ENCODE assay signal across 25 cellular contexts in genomic region chr4:5823542-5824211, GRCh38.
A peak's percentile ranks its signal among the peaks of the same experiment; 100 is the strongest.
DNase-seq lines count a peak whose midpoint lies in the region; ATAC-seq, FAIRE-seq and TF ChIP-seq lines count a peak whose summit lies in the region.
"Had no signal": no experiment of that assay in that cellular context is flagged by ENCODE, and none has a peak within 500 bp of the region (broad histone marks: within the 10 kb centered on the region; RNA-seq: fewer than 3 reads in every experiment).

No MANE protein-coding gene starts in this region.

- H3K4me3 Mint-ChIP-seq in CD4-positive, CD25-positive, alpha-beta regulatory T cell, result peak overlapping the region in 2 of 4 donors; percentile 3 to 6
- H3K4me3 Mint-ChIP-seq in activated T-helper 1 cell treated with anti-CD3 and anti-CD28 coated beads, Interleukin-12 subunit alpha, Interleukin-12 subunit beta, Interleukin-2, Interleukin-4 antibody, amounts not matched to agents 30 ng/mL and 10 ng/mL and 1 ng/mL, durations not matched to agents 14 hours and 24 hours and 36 hours, result no peak overlapping the region
- no peak overlapping the region for H3K4me3 Mint-ChIP-seq in naive thymus-derived CD8-positive, alpha-beta T cell
- H3K4me3 Mint-ChIP-seq: activated naive CD8-positive, alpha-beta T cell treated with anti-CD3 and anti-CD28 coated beads, Interleukin-2, amount 10 ng/mL, durations not matched to agents 7 days and 5 days; neural progenitor cell; stimulated activated memory B cell treated with anti-CD40 and anti-IgM and Interleukin-4, amounts not matched to agents 10 μg/mL and 1 μg/mL and 100 μg/mL, for 72 hours had no signal

- TF ChIP-seq RAD21 in GM12878 (IDR thresholded peaks at IDR 0.05; ENCODE audit: insufficient read depth, low read depth, low read length), result no peak

- H3K36me3 ChIP-seq in CD4-positive, CD25-positive, alpha-beta regulatory T cell (ENCODE audit: control insufficient read depth, insufficient read depth, low read length), result no peaks in the 10 kb centered on the region
- peaks cover 0 to under 1% of the 10 kb centered on the region in 2 experiments; a peak in 1 of 4 replicates for H3K36me3 ChIP-seq in GM12878 (ENCODE audit: control insufficient read depth in 2 of 2, insufficient read depth in 2 of 2, low read length in 1 of 2)
- H3K36me3 ChIP-seq: MG63, right lobe of liver had no signal

- SMC1A ChIA-PET in GM12878 (lab: Charles Lee; ENCODE audit: uncharacterized antibody, unreplicated experiment), result no interaction called here

- H3K4me1 ChIP-seq in CD4-positive, CD25-positive, alpha-beta regulatory T cell (ENCODE audit: control insufficient read depth, insufficient read depth, low read length, poor library complexity, severe bottlenecking), result peaks cover 6% of the 10 kb centered on the region
- H3K4me1 ChIP-seq in GM12878 (ENCODE audit: control insufficient read depth, insufficient read depth, low read length), result peaks cover 16% of the 10 kb centered on the region
- H3K4me1 ChIP-seq: neural progenitor cell, right lobe of liver had no signal

- no peaks in the 10 kb centered on the region for H3K79me2 ChIP-seq in GM12878 (ENCODE audit: control insufficient read depth, insufficient read depth, low read length)
- H3K79me2 ChIP-seq: hepatocyte had no signal

- H3K9me3 Mint-ChIP-seq in CD4-positive, CD25-positive, alpha-beta regulatory T cell, result peaks cover 0 to 2% (median 0%) of the 10 kb centered on the region in 7 donors
- no peaks in the 10 kb centered on the region for H3K9me3 Mint-ChIP-seq in activated T-helper 1 cell treated with anti-CD3 and anti-CD28 coated beads, Interleukin-12 subunit alpha, Interleukin-12 subunit beta, Interleukin-2, Interleukin-4 antibody, amounts not matched to agents 30 ng/mL and 10 ng/mL and 1 ng/mL, durations not matched to agents 14 hours and 24 hours and 36 hours
- H3K9me3 Mint-ChIP-seq in naive thymus-derived CD8-positive, alpha-beta T cell, result no peaks in the 10 kb centered on the region
- H3K9me3 Mint-ChIP-seq: activated naive CD8-positive, alpha-beta T cell treated with anti-CD3 and anti-CD28 coated beads, Interleukin-2, amount 10 ng/mL, durations not matched to agents 7 days and 5 days; neural progenitor cell; stimulated activated memory B cell treated with anti-CD40 and anti-IgM and Interleukin-4, amounts not matched to agents 10 μg/mL and 1 μg/mL and 100 μg/mL, for 72 hours; T-helper 2 cell treated with Interferon-gamma antibody and Interleukin-4, amounts not matched to agents 5 μg/mL and 100 μg/mL, for 36 hours had no signal

- ATAC-seq in CD4-positive, CD25-positive, alpha-beta regulatory T cell (ENCODE audit: low read depth in 2 of 2), result peak; percentile 16 to 18
- ATAC-seq in GM18502 (IDR thresholded peaks at IDR 0.05; ENCODE audit: poor library complexity, unreplicated experiment) (peak; percentile 60), HG03565 (IDR thresholded peaks at IDR 0.05; ENCODE audit: unreplicated experiment) (peak; percentile 35), GM12878 (peak; percentile 85)
- no peak for ATAC-seq in naive thymus-derived CD8-positive, alpha-beta T cell
- ATAC-seq: K562; right lobe of liver; stimulated activated memory B cell treated with anti-CD40 and anti-IgM and Interleukin-4, amounts not matched to agents 10 μg/mL and 1 μg/mL and 100 μg/mL, for 72 hours had no signal

- no peaks in the 10 kb centered on the region for H3K27me3 ChIP-seq in CD4-positive, CD25-positive, alpha-beta regulatory T cell (ENCODE audit: control insufficient read depth, insufficient read depth, low read length)
- no peaks in the 10 kb centered on the region for H3K27me3 ChIP-seq in GM12878 (replicated peaks in 1 of 2; ENCODE audit: control insufficient read depth in 2 of 2, insufficient read depth in 2 of 2, low read length in 1 of 2)
- H3K27me3 ChIP-seq: esophagus squamous epithelium, hepatocyte, MG63, neural progenitor cell, right lobe of liver had no signal

- no peaks in the 10 kb centered on the region for H4K20me1 ChIP-seq in GM12878 (ENCODE audit: control insufficient read depth, insufficient read depth)

- intact Hi-C loops in GM12878 (cut with micrococcal nuclease; ENCODE audit: unreplicated experiment) (loop anchor here (10.0 kb wide), 1 partner anchor 151 kb away; no protein-coding TSS in a partner anchor), head of caudate nucleus (cut with DNase I) (no loop called here)
- intact Hi-C loops in activated T-helper 1 cell treated with anti-CD3 and anti-CD28 coated beads, Interleukin-12 subunit alpha, Interleukin-12 subunit beta, Interleukin-2, Interleukin-4 antibody, amounts not matched to agents 30 ng/mL and 10 ng/mL and 1 ng/mL, durations not matched to agents 14 hours and 24 hours and 36 hours (cut with micrococcal nuclease), result loop anchor here (2.0 kb wide), 1 partner anchor 39 kb away; no protein-coding TSS in a partner anchor

- POLR2A ChIA-PET in GM12878 (lab: Charles Lee), result no interaction called here
- POLR2A ChIA-PET in naive thymus-derived CD8-positive, alpha-beta T cell (lab: Charles Lee), result no interaction called here

- H2AFZ ChIP-seq in GM12878 (ENCODE audit: control insufficient read depth, low read depth, low read length), result no peak overlapping the region
- H2AFZ ChIP-seq: hepatocyte, neural progenitor cell had no signal

- TF ChIP-seq POLR2A in GM12878 (IDR thresholded peaks at IDR 0.05; ENCODE audit: low read depth, low read length), result no peak

- no peak for FAIRE-seq in GM12878 (lab: Jason Lieb, UNC)

- CTCF ChIA-PET in GM12878 (lab: Yijun Ruan, JAX), result interaction anchor here (1.5 kb wide), 1 partner anchor 783 kb away, joined by 4 read pairs; no protein-coding TSS in a partner anchor

- H3K4me2 ChIP-seq in GM12878 (ENCODE audit: control insufficient read depth, insufficient read depth), result peak overlapping the region; percentile 49
- H3K4me2 ChIP-seq: hepatocyte, neural progenitor cell had no signal

- TF ChIP-seq CTCF in GM12878 (IDR thresholded peaks at IDR 0.05 in 2 of 3, conservative IDR thresholded peaks at IDR 0.05 in 1 of 3; ENCODE audit: control insufficient read depth in 2 of 3, extremely low read depth in 1 of 3, insufficient read depth in 1 of 3, low read depth in 3 of 3, low read length in 3 of 3), result no peak

- DNase-seq in CD4-positive, CD25-positive, alpha-beta regulatory T cell, result peak in 1 of 3 donors; percentile 61
- DNase-seq in GM12878 (ENCODE audit: low read depth, low spot score) (no peak), NCI-H187 (lab: John Stamatoyannopoulos, UW) (no peak), head of caudate nucleus (no peak)
- DNase-seq in activated T-helper 1 cell treated with anti-CD3 and anti-CD28 coated beads, Interleukin-12 subunit alpha, Interleukin-12 subunit beta, Interleukin-2, Interleukin-4 antibody, amounts not matched to agents 30 ng/mL and 10 ng/mL and 1 ng/mL, durations not matched to agents 14 hours and 24 hours and 36 hours (ENCODE audit: low spot score), result no peak
- DNase-seq in naive thymus-derived CD8-positive, alpha-beta T cell, result no peak
- DNase-seq: activated CD4-positive, alpha-beta T cell treated with anti-CD3 and anti-CD28 coated beads, Interleukin-2, amount 50 U/mL, for 1 hour; activated gamma-delta T cell; activated naive CD8-positive, alpha-beta T cell treated with anti-CD3 and anti-CD28 coated beads, Interleukin-2, amount 10 ng/mL, durations not matched to agents 7 days and 5 days; caudate nucleus; esophagus squamous epithelium; foreskin melanocyte; HCEC 1CT; MG63; NCI-H446 treated with DMSO at 0.1 percent for 48 hours; right lobe of liver; stimulated activated CD4-positive, alpha-beta T cell treated with anti-CD3 and anti-CD28 coated beads, Interleukin-12 subunit alpha, Interleukin-12 subunit beta, amount 100 ng/mL, for 4 hours; stimulated activated CD4-positive, alpha-beta T cell treated with anti-CD3 and anti-CD28 coated beads, Interleukin-4, amount 100 ng/mL, for 1 hour had no signal

- no peaks in the 10 kb centered on the region for H3K9me3 ChIP-seq in CD4-positive, CD25-positive, alpha-beta regulatory T cell (ENCODE audit: control insufficient read depth in 2 of 2, low read length in 2 of 2)
- no peaks in the 10 kb centered on the region for H3K9me3 ChIP-seq in GM12878 (replicated peaks; ENCODE audit: control insufficient read depth, insufficient read depth, low read length)
- H3K9me3 ChIP-seq: esophagus squamous epithelium, MG63, right lobe of liver had no signal

- H3K4me1 Mint-ChIP-seq in CD4-positive, CD25-positive, alpha-beta regulatory T cell, result peaks cover 4 to 19% (median 9%) of the 10 kb centered on the region in 4 donors
- H3K4me1 Mint-ChIP-seq in activated T-helper 1 cell treated with anti-CD3 and anti-CD28 coated beads, Interleukin-12 subunit alpha, Interleukin-12 subunit beta, Interleukin-2, Interleukin-4 antibody, amounts not matched to agents 30 ng/mL and 10 ng/mL and 1 ng/mL, durations not matched to agents 14 hours and 24 hours and 36 hours (ENCODE audit: low read depth), result peaks cover 34% of the 10 kb centered on the region
- peaks cover 2 to 9% (median 5%) of the 10 kb centered on the region in 4 donors for H3K4me1 Mint-ChIP-seq in naive thymus-derived CD8-positive, alpha-beta T cell
- H3K4me1 Mint-ChIP-seq: neural progenitor cell; stimulated activated memory B cell treated with anti-CD40 and anti-IgM and Interleukin-4, amounts not matched to agents 10 μg/mL and 1 μg/mL and 100 μg/mL, for 72 hours had no signal

- H3K4me3 ChIP-seq in CD4-positive, CD25-positive, alpha-beta regulatory T cell (ENCODE audit: low read depth, low read length), result no peak overlapping the region
- H3K4me3 ChIP-seq in GM12878, result no peak overlapping the region
- H3K4me3 ChIP-seq: esophagus squamous epithelium, hepatocyte, K562, MG63, neural progenitor cell, right lobe of liver had no signal

- BruUV-seq in GM12878 (replicated peaks; lab: Mats Ljungman, UMichigan), result no TSS peak

- peak overlapping the region in 2 of 3 donors; percentile 53 to 62 for H3K27ac Mint-ChIP-seq in CD4-positive, CD25-positive, alpha-beta regulatory T cell
- no peak overlapping the region for H3K27ac Mint-ChIP-seq in activated T-helper 1 cell treated with anti-CD3 and anti-CD28 coated beads, Interleukin-12 subunit alpha, Interleukin-12 subunit beta, Interleukin-2, Interleukin-4 antibody, amounts not matched to agents 30 ng/mL and 10 ng/mL and 1 ng/mL, durations not matched to agents 14 hours and 24 hours and 36 hours
- H3K27ac Mint-ChIP-seq in naive thymus-derived CD8-positive, alpha-beta T cell, result no peak overlapping the region
- H3K27ac Mint-ChIP-seq: activated naive CD8-positive, alpha-beta T cell treated with anti-CD3 and anti-CD28 coated beads, Interleukin-2, amount 10 ng/mL, durations not matched to agents 7 days and 5 days; neural progenitor cell; stimulated activated memory B cell treated with anti-CD40 and anti-IgM and Interleukin-4, amounts not matched to agents 10 μg/mL and 1 μg/mL and 100 μg/mL, for 72 hours had no signal

- H3K27ac ChIP-seq in CD4-positive, CD25-positive, alpha-beta regulatory T cell (ENCODE audit: insufficient read depth, low read length, poor library complexity, severe bottlenecking), result no peak overlapping the region
- no peak overlapping the region for H3K27ac ChIP-seq in GM12878 (ENCODE audit: control insufficient read depth, insufficient read depth)
- H3K27ac ChIP-seq: esophagus squamous epithelium, hepatocyte, neural progenitor cell, right lobe of liver had no signal

- no peaks in the 10 kb centered on the region for H3K27me3 Mint-ChIP-seq in CD4-positive, CD25-positive, alpha-beta regulatory T cell
- H3K27me3 Mint-ChIP-seq in activated T-helper 1 cell treated with anti-CD3 and anti-CD28 coated beads, Interleukin-12 subunit alpha, Interleukin-12 subunit beta, Interleukin-2, Interleukin-4 antibody, amounts not matched to agents 30 ng/mL and 10 ng/mL and 1 ng/mL, durations not matched to agents 14 hours and 24 hours and 36 hours (ENCODE audit: insufficient read depth), result peaks cover 3% of the 10 kb centered on the region
- H3K27me3 Mint-ChIP-seq in naive thymus-derived CD8-positive, alpha-beta T cell, result peaks cover 0 to 17% (median 13%) of the 10 kb centered on the region in 5 donors
- H3K27me3 Mint-ChIP-seq: stimulated activated memory B cell treated with anti-CD40 and anti-IgM and Interleukin-4, amounts not matched to agents 10 μg/mL and 1 μg/mL and 100 μg/mL, for 72 hours had no signal

- no peak for TF ChIP-seq EP300 in GM12878 (IDR thresholded peaks at IDR 0.05; ENCODE audit: borderline replicate concordance in 1 of 2, control insufficient read depth in 1 of 2, low read depth in 2 of 2, low read length in 2 of 2)

- WGBS in GM12878 (ENCODE audit: insufficient coverage, insufficient replicate concordance, low lambda C conversion rate, missing lambda C conversion rate), result 36% methylated on average over 10 of the region's 10 CpGs

- RAD21 ChIA-PET in GM12878 (lab: Charles Lee; ENCODE audit: unreplicated experiment), result interaction anchor here (1.1 kb wide), 1 partner anchor 11 kb away, joined by 3 read pairs; no protein-coding TSS in a partner anchor

- no peak overlapping the region for H3K9ac ChIP-seq in GM12878 (ENCODE audit: control insufficient read depth, insufficient read depth, low read length)
- H3K9ac ChIP-seq: neural progenitor cell had no signal

- in situ Hi-C loops in GM12878 (cut with MboI), result no loop called here

- H3K36me3 Mint-ChIP-seq in CD4-positive, CD25-positive, alpha-beta regulatory T cell, result no peaks in the 10 kb centered on the region
- no peaks in the 10 kb centered on the region for H3K36me3 Mint-ChIP-seq in activated T-helper 1 cell treated with anti-CD3 and anti-CD28 coated beads, Interleukin-12 subunit alpha, Interleukin-12 subunit beta, Interleukin-2, Interleukin-4 antibody, amounts not matched to agents 30 ng/mL and 10 ng/mL and 1 ng/mL, durations not matched to agents 14 hours and 24 hours and 36 hours (ENCODE audit: low read depth)
- no peaks in the 10 kb centered on the region for H3K36me3 Mint-ChIP-seq in naive thymus-derived CD8-positive, alpha-beta T cell
- H3K36me3 Mint-ChIP-seq: activated naive CD8-positive, alpha-beta T cell treated with anti-CD3 and anti-CD28 coated beads, Interleukin-2, amount 10 ng/mL, durations not matched to agents 7 days and 5 days; stimulated activated memory B cell treated with anti-CD40 and anti-IgM and Interleukin-4, amounts not matched to agents 10 μg/mL and 1 μg/mL and 100 μg/mL, for 72 hours had no signal

Comparison
In these comparisons a context has a peak if more than half of its experiments do, and no peak if none do; other contexts are left out.
1. ATAC-seq: peak in CD4-positive, CD25-positive, alpha-beta regulatory T cell (2 of 2), GM18502 (single experiment), HG03565 (single experiment) and GM12878 (single experiment); none in naive thymus-derived CD8-positive, alpha-beta T cell (0 of 2).
2. H3K27ac Mint-ChIP-seq: peak in CD4-positive, CD25-positive, alpha-beta regulatory T cell (2 of 3); none in activated T-helper 1 cell treated with anti-CD3 and anti-CD28 coated beads, Interleukin-12 subunit alpha, Interleukin-12 subunit beta, Interleukin-2, Interleukin-4 antibody, amounts not matched to agents 30 ng/mL and 10 ng/mL and 1 ng/mL, durations not matched to agents 14 hours and 24 hours and 36 hours (single experiment) and naive thymus-derived CD8-positive, alpha-beta T cell (0 of 10).